17 cellular contexts compared by ENCODE assay signal in the genomic region with DNA sequence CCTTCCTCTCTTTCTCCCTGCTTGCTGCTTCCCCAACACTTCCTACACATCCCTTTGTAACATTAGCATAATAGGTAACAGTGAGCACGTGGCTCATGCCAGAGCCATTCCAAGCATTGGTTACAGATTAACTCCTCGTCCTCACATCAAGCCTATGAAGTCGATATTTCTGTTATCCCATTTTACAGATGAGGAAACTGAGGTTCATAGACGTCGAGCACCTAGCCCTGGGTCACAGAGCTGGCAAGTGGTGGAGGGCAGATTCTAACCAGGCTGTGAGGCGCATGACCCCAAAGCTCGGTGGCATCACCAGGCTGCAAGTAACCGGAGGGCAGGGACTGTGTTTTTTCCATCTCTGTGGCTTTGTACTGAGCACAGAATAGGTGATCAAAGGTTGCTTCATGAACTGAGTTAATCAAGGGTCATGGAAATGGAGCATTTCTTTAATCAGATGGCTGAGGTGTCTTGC. TPM values are rescaled to one million over a fixed set of nuclear protein-coding genes. Genes with fewer than 3 reads are reported as not detected.
DNase-seq lines count a peak whose midpoint lies in the region; ATAC-seq and TF ChIP-seq lines count a peak whose summit lies in the region.
"Had no signal": no experiment of that assay in that cellular context is flagged by ENCODE, and none has a peak within 500 bp of the region (broad histone marks: within the 10 kb centered on the region; RNA-seq: fewer than 3 reads in every experiment).

No MANE protein-coding gene starts in this region.

- intact Hi-C loops in Calu3 (cut with micrococcal nuclease; ENCODE audit: unreplicated experiment) = loop anchor here (5.0 kb wide), 1 partner anchor 52 kb away; no protein-coding TSS in a partner anchor

- BruUV-seq in Calu3 (replicated peaks; lab: Mats Ljungman, UMichigan) = no TSS peak

- peak overlapping the region; percentile 51 for H3K27ac Mint-ChIP-seq in Calu3 (ENCODE audit: unreplicated experiment)
- peak overlapping the region; percentile 63 for H3K27ac Mint-ChIP-seq in central memory CD8-positive, alpha-beta T cell (ENCODE audit: low read depth)

- peak overlapping the region; percentile 58 to 97 (median 86) for H3K27ac ChIP-seq in BLaER1 treated with 17β-estradiol and CSF1 and Interleukin-3, amounts not matched to agents 10 nM and 100 nM
- H3K27ac ChIP-seq in tibial nerve = peak overlapping the region in 1 of 4 donors; percentile 16
- H3K27ac ChIP-seq: prostate gland had no signal

- peaks cover 77% of the 10 kb centered on the region for H3K4me1 Mint-ChIP-seq in Calu3 (ENCODE audit: low read depth, unreplicated experiment)
- H3K4me1 Mint-ChIP-seq in central memory CD8-positive, alpha-beta T cell = peaks cover 21% of the 10 kb centered on the region

- H3K36me3 Mint-ChIP-seq in Calu3 (ENCODE audit: insufficient read depth, unreplicated experiment) = no peaks in the 10 kb centered on the region
- H3K36me3 Mint-ChIP-seq in central memory CD8-positive, alpha-beta T cell (ENCODE audit: insufficient read depth) = no peaks in the 10 kb centered on the region

- H4K20me1 ChIP-seq in BLaER1 treated with 17β-estradiol and CSF1 and Interleukin-3, amounts not matched to agents 10 nM and 100 nM = no peaks in the 10 kb centered on the region

- TF ChIP-seq CTCF in Calu3 (IDR thresholded peaks at IDR 0.05; ENCODE audit: unreplicated experiment) = no peak
- TF ChIP-seq CTCF in omental fat pad (IDR thresholded peaks at IDR 0.05) = no peak
- no peak for TF ChIP-seq CTCF in tibial nerve (IDR thresholded peaks at IDR 0.05)

- no peaks in the 10 kb centered on the region for H3K27me3 ChIP-seq in BLaER1 treated with 17β-estradiol and CSF1 and Interleukin-3, amounts not matched to agents 10 nM and 100 nM
- H3K27me3 ChIP-seq in tibial nerve = no peaks in the 10 kb centered on the region

- peak overlapping the region in 1 of 10 experiments; percentile 12; a peak in 1 of 20 replicates for H3K4me3 ChIP-seq in BLaER1 treated with 17β-estradiol and CSF1 and Interleukin-3, amounts not matched to agents 10 nM and 100 nM
- H3K4me3 ChIP-seq in tibial nerve = no peak overlapping the region
- H3K4me3 ChIP-seq: prostate gland had no signal

- no peaks in the 10 kb centered on the region for H3K27me3 Mint-ChIP-seq in Calu3 (ENCODE audit: unreplicated experiment)
- peaks cover 42% of the 10 kb centered on the region for H3K27me3 Mint-ChIP-seq in central memory CD8-positive, alpha-beta T cell

- H3K4me2 ChIP-seq in BLaER1 treated with 17β-estradiol and CSF1 and Interleukin-3, amounts not matched to agents 10 nM and 100 nM = peak overlapping the region in 10 of 11 experiments; percentile 52 to 97 (median 80); a peak in 19 of 22 replicates

- H3K9ac ChIP-seq in BLaER1 treated with 17β-estradiol and CSF1 and Interleukin-3, amounts not matched to agents 10 nM and 100 nM = peak overlapping the region in 9 of 11 experiments; percentile 22 to 86 (median 73); a peak in 16 of 22 replicates

- H3K36me3 ChIP-seq in BLaER1 treated with 17β-estradiol and CSF1 and Interleukin-3, amounts not matched to agents 10 nM and 100 nM = no peaks in the 10 kb centered on the region
- H3K36me3 ChIP-seq in tibial nerve = no peaks in the 10 kb centered on the region
- H3K36me3 ChIP-seq: prostate gland had no signal

- WGBS in tibial nerve, 2 donors = 84 to 85% methylated on average over 8 of the region's 8 CpGs

- H3K4me1 ChIP-seq in BLaER1 treated with 17β-estradiol and CSF1 and Interleukin-3, amounts not matched to agents 10 nM and 100 nM = peaks cover 14 to 95% (median 73%) of the 10 kb centered on the region in 10 experiments; a peak in 18 of 20 replicates
- peaks cover 0 to 52% (median 12%) of the 10 kb centered on the region in 4 donors for H3K4me1 ChIP-seq in tibial nerve

- H3K9me3 Mint-ChIP-seq in Calu3 (ENCODE audit: low read depth, unreplicated experiment) = no peaks in the 10 kb centered on the region
- no peaks in the 10 kb centered on the region for H3K9me3 Mint-ChIP-seq in central memory CD8-positive, alpha-beta T cell

- H3K9me3 ChIP-seq in BLaER1 treated with 17β-estradiol and CSF1 and Interleukin-3, amounts not matched to agents 10 nM and 100 nM (replicated peaks in 1 of 11) = peaks cover 0 to 11% (median 0%) of the 10 kb centered on the region in 11 experiments; a peak in 2 of 22 replicates
- H3K9me3 ChIP-seq in tibial nerve = no peaks in the 10 kb centered on the region
- H3K9me3 ChIP-seq: prostate gland had no signal

- H3K4me3 Mint-ChIP-seq in Calu3 (ENCODE audit: low read depth, unreplicated experiment) = no peak overlapping the region
- no peak overlapping the region for H3K4me3 Mint-ChIP-seq in central memory CD8-positive, alpha-beta T cell

- ATAC-seq in central memory CD8-positive, alpha-beta T cell (replicated peaks; ENCODE audit: extremely low read depth, poor library complexity, severe bottlenecking) = peak; percentile 32
- ATAC-seq in omental fat pad (ENCODE audit: low FRiP score) = peak; percentile 12
- ATAC-seq in GM19397 (IDR thresholded peaks at IDR 0.05; ENCODE audit: unreplicated experiment) = no peak

- CTCF ChIA-PET in Calu3 (lab: Charles Lee) = no interaction called here

- DNase-seq in Calu3 = no peak
- DNase-seq in central memory CD8-positive, alpha-beta T cell (ENCODE audit: low spot score in 2 of 2) = no peak
- DNase-seq in omental fat pad (ENCODE audit: low spot score) = no peak
- DNase-seq in tibial nerve (ENCODE audit: low spot score in 2 of 2) = no peak
- no peak for DNase-seq in NCI-H146 treated with DMSO at 0.1 percent for 48 hours (lab: John Stamatoyannopoulos, UW; ENCODE audit: unreplicated experiment)
- DNase-seq: activated CD4-positive, alpha-beta T cell treated with anti-CD3 and anti-CD28 coated beads, Interleukin-2, amount 50 U/mL, for 4 hours; activated gamma-delta T cell; DMS53; NCI-H1694; NCI-H446 had no signal

- no peak for TF ChIP-seq EP300 in tibial nerve (IDR thresholded peaks at IDR 0.05)

- TF ChIP-seq POLR2A in tibial nerve (IDR thresholded peaks at IDR 0.05) = no peak

RNA-seq across cellular contexts. Expression of a gene that starts 5.7 kb away (rescaled TPM):
- total RNA-seq in Calu3 (2022) (167 and 235 TPM in 2 replicates), omental fat pad (10 to 100 TPM in 3 of 4 donors, 1 to 10 TPM in 1; 2.8 to 92.4 (median 13.2) TPM), tibial nerve (10 to 100 TPM in 2 of 4 donors, 1 to 10 TPM in 2; 5.7 to 13.9 (median 9.0) TPM)
- total RNA-seq: LHCN-M2 had no signal

RNA-seq across cellular contexts. Expression of a gene that starts 27.6 kb away (rescaled TPM):
- total RNA-seq in Calu3 (2022) (not detected in 2 replicates), omental fat pad (not detected), tibial nerve (not detected)
- total RNA-seq: bronchial epithelial cell, left cardiac atrium, LHCN-M2, prostate gland, temporal lobe had no signal

RNA-seq across cellular contexts. Expression of a gene that starts 58.5 kb away (rescaled TPM):
- total RNA-seq in Calu3 (2022) = not detected in 2 replicates
- total RNA-seq in omental fat pad = not detected
- not detected for total RNA-seq in tibial nerve
- total RNA-seq: bronchial epithelial cell, left cardiac atrium, LHCN-M2, prostate gland, temporal lobe had no signal
